Comparison of ENCODE assay signal across 26 cellular contexts in genomic region chr17:30829022-30829421, GRCh38.
"Had no signal": no experiment of that assay in that cellular context is flagged by ENCODE, and none has a peak within 500 bp of the region (broad histone marks: within the 10 kb centered on the region; RNA-seq: fewer than 3 reads in every experiment).

No MANE protein-coding gene starts in this region.

- H3K4me3 Mint-ChIP-seq: activated CD4-positive, alpha-beta T cell treated with anti-CD3 and anti-CD28 coated beads for 36 hours; activated CD8-positive, alpha-beta memory T cell treated with anti-CD3 and anti-CD28 coated beads, Interleukin-2, amount 10 ng/mL, durations not matched to agents 7 days and 5 days; activated CD8-positive, alpha-beta T cell treated with anti-CD3 and anti-CD28 coated beads, Interleukin-2, amount 10 ng/mL, durations not matched to agents 7 days and 5 days; activated naive CD8-positive, alpha-beta T cell treated with anti-CD3 and anti-CD28 coated beads, Interleukin-2, amount 50 U/mL, for 24 hours; stimulated activated effector memory CD8-positive, alpha-beta T cell treated with anti-CD3 and anti-CD28 coated beads, Interleukin-12 subunit alpha, Interleukin-12 subunit beta, amount 100 ng/mL, for 72 hours; stimulated activated naive CD8-positive, alpha-beta T cell treated with anti-CD3 and anti-CD28 coated beads, Interleukin-15, Interleukin-2, amounts not matched to agents 100 ng/mL and 50 ng/mL, for 24 hours had no signal

- H3K27ac Mint-ChIP-seq: activated CD4-positive, alpha-beta T cell treated with anti-CD3 and anti-CD28 coated beads for 36 hours; activated CD8-positive, alpha-beta memory T cell treated with anti-CD3 and anti-CD28 coated beads, Interleukin-2, amount 10 ng/mL, durations not matched to agents 7 days and 5 days; activated CD8-positive, alpha-beta T cell treated with anti-CD3 and anti-CD28 coated beads, Interleukin-2, amount 10 ng/mL, durations not matched to agents 7 days and 5 days; activated naive CD8-positive, alpha-beta T cell treated with anti-CD3 and anti-CD28 coated beads, Interleukin-2, amount 50 U/mL, for 24 hours; stimulated activated effector memory CD8-positive, alpha-beta T cell treated with anti-CD3 and anti-CD28 coated beads, Interleukin-12 subunit alpha, Interleukin-12 subunit beta, amount 100 ng/mL, for 72 hours; stimulated activated naive CD8-positive, alpha-beta T cell treated with anti-CD3 and anti-CD28 coated beads, Interleukin-15, Interleukin-2, amounts not matched to agents 100 ng/mL and 50 ng/mL, for 24 hours had no signal

- H3K9ac ChIP-seq: parathyroid adenoma had no signal

- H3K27me3 ChIP-seq: sigmoid colon, vagina had no signal

- H2AFZ ChIP-seq: parathyroid adenoma had no signal

- H3K27ac ChIP-seq: breast epithelium, left ventricle myocardium inferior, parathyroid adenoma, psoas muscle, sigmoid colon, thoracic aorta, vagina had no signal

- DNase-seq: activated CD4-positive, alpha-beta T cell treated with anti-CD3 and anti-CD28 coated beads for 36 hours; activated CD4-positive, CD25-positive, alpha-beta regulatory T cell; activated CD8-positive, alpha-beta memory T cell treated with anti-CD3 and anti-CD28 coated beads, Interleukin-2, amount 10 ng/mL, durations not matched to agents 7 days and 5 days; activated CD8-positive, alpha-beta T cell treated with anti-CD3 and anti-CD28 coated beads, Interleukin-2, amount 10 ng/mL, durations not matched to agents 7 days and 5 days; activated effector memory CD4-positive, alpha-beta T cell treated with anti-CD3 and anti-CD28 coated beads, Interleukin-2, amount 50 U/mL, for 16 hours; activated naive CD4-positive, alpha-beta T cell treated with anti-CD3 and anti-CD28 coated beads, Interleukin-2, amount 50 U/mL, for 16 hours; activated naive CD8-positive, alpha-beta T cell treated with anti-CD3 and anti-CD28 coated beads, Interleukin-2, amount 50 U/mL, for 24 hours; amygdala; central memory CD4-positive, alpha-beta T cell; effector CD8-positive, alpha-beta T cell; islet precursor cell; left ventricle myocardium inferior; mucosa of descending colon; occipital lobe; psoas muscle; sigmoid colon; small intestine; stimulated activated CD4-positive, alpha-beta T cell treated with anti-CD3 and anti-CD28 coated beads, Interleukin-4, amount 100 ng/mL, for 24 hours; trophoblast cell had no signal

- H3K4me3 ChIP-seq: breast epithelium, left ventricle myocardium inferior, lung, mucosa of descending colon, psoas muscle, sigmoid colon, thoracic aorta, vagina had no signal

- H3K9me3 ChIP-seq: breast epithelium, left ventricle myocardium inferior, mucosa of descending colon, psoas muscle, sigmoid colon, thoracic aorta, vagina had no signal

- H3K9me3 Mint-ChIP-seq: activated naive CD8-positive, alpha-beta T cell treated with anti-CD3 and anti-CD28 coated beads, Interleukin-2, amount 50 U/mL, for 24 hours; stimulated activated effector memory CD8-positive, alpha-beta T cell treated with anti-CD3 and anti-CD28 coated beads, Interleukin-12 subunit alpha, Interleukin-12 subunit beta, amount 100 ng/mL, for 72 hours; stimulated activated naive CD8-positive, alpha-beta T cell treated with anti-CD3 and anti-CD28 coated beads, Interleukin-15, Interleukin-2, amounts not matched to agents 100 ng/mL and 50 ng/mL, for 24 hours had no signal

- H3K36me3 ChIP-seq: breast epithelium, left ventricle myocardium inferior, sigmoid colon, thoracic aorta, vagina had no signal

- H3K27me3 Mint-ChIP-seq: activated CD4-positive, alpha-beta T cell treated with anti-CD3 and anti-CD28 coated beads for 36 hours; activated CD8-positive, alpha-beta memory T cell treated with anti-CD3 and anti-CD28 coated beads, Interleukin-2, amount 10 ng/mL, durations not matched to agents 7 days and 5 days; activated naive CD8-positive, alpha-beta T cell treated with anti-CD3 and anti-CD28 coated beads, Interleukin-2, amount 50 U/mL, for 24 hours; stimulated activated naive CD8-positive, alpha-beta T cell treated with anti-CD3 and anti-CD28 coated beads, Interleukin-15, Interleukin-2, amounts not matched to agents 100 ng/mL and 50 ng/mL, for 24 hours had no signal
